In genomic region chr1:247180581-247180980, GRCh38 we compare ENCODE assay signal across 30 cellular contexts.
"Had no signal": no experiment of that assay in that cellular context is flagged by ENCODE, and none has a peak within 500 bp of the region (broad histone marks: within the 10 kb centered on the region; RNA-seq: fewer than 3 reads in every experiment).

No MANE protein-coding gene starts in this region.

- H3K36me3 Mint-ChIP-seq: brain had no signal

- FAIRE-seq: astrocyte, bronchial epithelial cell had no signal

- H3K4me3 Mint-ChIP-seq: activated CD4-positive, alpha-beta memory T cell treated with anti-CD3 and anti-CD28 coated beads, Interleukin-2, amount 10 ng/mL, durations not matched to agents 7 days and 5 days; activated CD8-positive, alpha-beta memory T cell treated with anti-CD3 and anti-CD28 coated beads, Interleukin-2, amount 10 ng/mL, durations not matched to agents 7 days and 5 days; activated naive CD8-positive, alpha-beta T cell treated with anti-CD3 and anti-CD28 coated beads, Interleukin-2, amount 10 ng/mL, durations not matched to agents 7 days and 5 days; activated T-helper 17 cell treated with anti-CD3 and anti-CD28 coated beads, Interleukin-2, amount 50 U/mL, for 72 hours; brain had no signal

- DNase-seq: activated CD4-positive, alpha-beta memory T cell treated with anti-CD3 and anti-CD28 coated beads, Interleukin-2, amount 10 ng/mL, durations not matched to agents 7 days and 5 days; activated CD4-positive, alpha-beta T cell treated with anti-CD3 and anti-CD28 coated beads for 1 hour; activated CD4-positive, alpha-beta T cell treated with anti-CD3 and anti-CD28 coated beads for 48 hours; activated CD4-positive, CD25-positive, alpha-beta regulatory T cell; activated CD8-positive, alpha-beta memory T cell treated with anti-CD3 and anti-CD28 coated beads for 24 hours; activated CD8-positive, alpha-beta memory T cell treated with anti-CD3 and anti-CD28 coated beads, Interleukin-2, amount 10 ng/mL, durations not matched to agents 7 days and 5 days; activated CD8-positive, alpha-beta memory T cell treated with anti-CD3 and anti-CD28 coated beads, Interleukin-2, amount 50 U/mL, for 48 hours; activated effector memory CD4-positive, alpha-beta T cell treated with anti-CD3 and anti-CD28 coated beads, Interleukin-2, amount 50 U/mL, for 16 hours; activated naive CD4-positive, alpha-beta T cell; activated naive CD4-positive, alpha-beta T cell treated with anti-CD3 and anti-CD28 coated beads, Interleukin-2, amount 50 U/mL, for 16 hours; activated naive CD8-positive, alpha-beta T cell treated with anti-CD3 and anti-CD28 coated beads, Interleukin-2, amount 10 ng/mL, durations not matched to agents 7 days and 5 days; activated T-cell treated with anti-CD3 and anti-CD28 coated beads, Interleukin-2, amount 50 U/mL, for 48 hours; caudate nucleus; NCI-H1048; NCI-H1105 treated with DMSO at 0.1 percent for 48 hours; NCI-H1436; NCI-H1694 treated with DMSO at 0.1 percent for 48 hours; NCI-H2029; NCI-H345; NCI-H524 treated with DMSO at 0.1 percent for 48 hours; NK-92 treated with Interleukin-12 subunit alpha and Interleukin-12 subunit beta, amount 100 ng/mL, for 24 hours; PC-3; Peyer's patch; Right ventricle myocardium superior; T1000; WERI-Rb-1 had no signal

- H3K27ac Mint-ChIP-seq: activated CD4-positive, alpha-beta memory T cell treated with anti-CD3 and anti-CD28 coated beads, Interleukin-2, amount 10 ng/mL, durations not matched to agents 7 days and 5 days; activated CD8-positive, alpha-beta memory T cell treated with anti-CD3 and anti-CD28 coated beads, Interleukin-2, amount 10 ng/mL, durations not matched to agents 7 days and 5 days; activated naive CD8-positive, alpha-beta T cell treated with anti-CD3 and anti-CD28 coated beads, Interleukin-2, amount 10 ng/mL, durations not matched to agents 7 days and 5 days; activated T-helper 17 cell treated with anti-CD3 and anti-CD28 coated beads, Interleukin-2, amount 50 U/mL, for 72 hours; brain had no signal

- H3K4me1 Mint-ChIP-seq: activated CD4-positive, alpha-beta memory T cell treated with anti-CD3 and anti-CD28 coated beads, Interleukin-2, amount 10 ng/mL, durations not matched to agents 7 days and 5 days; activated CD8-positive, alpha-beta memory T cell treated with anti-CD3 and anti-CD28 coated beads, Interleukin-2, amount 10 ng/mL, durations not matched to agents 7 days and 5 days; activated T-helper 17 cell treated with anti-CD3 and anti-CD28 coated beads, Interleukin-2, amount 50 U/mL, for 72 hours; brain had no signal

- H3K27me3 Mint-ChIP-seq: activated CD4-positive, alpha-beta memory T cell treated with anti-CD3 and anti-CD28 coated beads, Interleukin-2, amount 10 ng/mL, durations not matched to agents 7 days and 5 days; activated CD8-positive, alpha-beta memory T cell treated with anti-CD3 and anti-CD28 coated beads, Interleukin-2, amount 10 ng/mL, durations not matched to agents 7 days and 5 days; activated naive CD8-positive, alpha-beta T cell treated with anti-CD3 and anti-CD28 coated beads, Interleukin-2, amount 10 ng/mL, durations not matched to agents 7 days and 5 days; activated T-helper 17 cell treated with anti-CD3 and anti-CD28 coated beads, Interleukin-2, amount 50 U/mL, for 72 hours; brain had no signal
